Comparison of ENCODE assay signal across 1 cellular context in genomic region chr11:63505857-63506528, GRCh38.
A peak's percentile ranks its signal among the peaks of the same experiment; 100 is the strongest.
TF ChIP-seq lines count a peak whose summit lies in the region.

A gene with protein sequence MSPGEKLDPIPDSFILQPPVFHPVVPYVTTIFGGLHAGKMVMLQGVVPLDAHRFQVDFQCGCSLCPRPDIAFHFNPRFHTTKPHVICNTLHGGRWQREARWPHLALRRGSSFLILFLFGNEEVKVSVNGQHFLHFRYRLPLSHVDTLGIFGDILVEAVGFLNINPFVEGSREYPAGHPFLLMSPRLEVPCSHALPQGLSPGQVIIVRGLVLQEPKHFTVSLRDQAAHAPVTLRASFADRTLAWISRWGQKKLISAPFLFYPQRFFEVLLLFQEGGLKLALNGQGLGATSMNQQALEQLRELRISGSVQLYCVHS (plus strand): TSS chr11:63506084. CDS start chr11:63506459, 375 bp downstream.

TF ChIP-seq in K562, 482 proteins besides CTCF, POLR2A, EP300 and RAD21 (continued from another document):
- TF ChIP-seq, protein P1, sequence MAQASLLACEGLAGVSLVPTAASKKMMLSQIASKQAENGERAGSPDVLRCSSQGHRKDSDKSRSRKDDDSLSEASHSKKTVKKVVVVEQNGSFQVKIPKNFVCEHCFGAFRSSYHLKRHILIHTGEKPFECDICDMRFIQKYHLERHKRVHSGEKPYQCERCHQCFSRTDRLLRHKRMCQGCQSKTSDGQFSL (CRISPR knock-in tag; IDR thresholded peaks at IDR 0.05), result 0 out of 2 replicates have a peak, but pooled peaks have one; percentile 9
- TF ChIP-seq, protein P1 (tag; IDR thresholded peaks at IDR 0.05), result no peak
- TF ChIP-seq ZNF263 (CRISPR knock-in tag; IDR thresholded peaks at IDR 0.05; ENCODE audit: borderline replicate concordance) (no peak), IRF1 (CRISPR knock-in tag; IDR thresholded peaks at IDR 0.05; ENCODE audit: borderline replicate concordance) (no peak), NR2F6 (CRISPR knock-in tag; IDR thresholded peaks at IDR 0.05) (no peak), FOXA3 (CRISPR knock-in tag; conservative IDR thresholded peaks at IDR 0.05 in 1 of 2, IDR thresholded peaks at IDR 0.05 in 1 of 2) (no peak), MTA2 (IDR thresholded peaks at IDR 0.05; ENCODE audit: low read depth) (no peak), RCOR1 (IDR thresholded peaks at IDR 0.05; ENCODE audit: borderline replicate concordance in 1 of 2, low read depth in 2 of 2, low read length in 2 of 2) (no peak), E2F3 (CRISPR knock-in tag; IDR thresholded peaks at IDR 0.05) (no peak), ZBTB17 (CRISPR knock-in tag; IDR thresholded peaks at IDR 0.05) (0 out of 2 replicates have a peak, but pooled peaks have one; percentile 23), TAF9B (IDR thresholded peaks at IDR 0.05; ENCODE audit: partially characterized antibody) (no peak), NFIC (IDR thresholded peaks at IDR 0.05) (no peak), MIER1 (IDR thresholded peaks at IDR 0.05; ENCODE audit: low read depth) (no peak), EZH2 (IDR thresholded peaks at IDR 0.05; ENCODE audit: borderline replicate concordance, low read depth, low read length) (no peak), SRSF1 (IDR thresholded peaks at IDR 0.05; ENCODE audit: low read depth, low read length) (no peak), ZFP36 (IDR thresholded peaks at IDR 0.05; ENCODE audit: low read depth, low read length, partially characterized antibody) (no peak)
- TF ChIP-seq, protein P2, sequence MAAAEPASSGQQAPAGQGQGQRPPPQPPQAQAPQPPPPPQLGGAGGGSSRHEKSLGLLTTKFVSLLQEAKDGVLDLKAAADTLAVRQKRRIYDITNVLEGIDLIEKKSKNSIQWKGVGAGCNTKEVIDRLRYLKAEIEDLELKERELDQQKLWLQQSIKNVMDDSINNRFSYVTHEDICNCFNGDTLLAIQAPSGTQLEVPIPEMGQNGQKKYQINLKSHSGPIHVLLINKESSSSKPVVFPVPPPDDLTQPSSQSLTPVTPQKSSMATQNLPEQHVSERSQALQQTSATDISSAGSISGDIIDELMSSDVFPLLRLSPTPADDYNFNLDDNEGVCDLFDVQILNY (CRISPR knock-in tag; IDR thresholded peaks at IDR 0.05), result no peak
